1 cellular context compared by ENCODE assay signal in the genomic region with DNA sequence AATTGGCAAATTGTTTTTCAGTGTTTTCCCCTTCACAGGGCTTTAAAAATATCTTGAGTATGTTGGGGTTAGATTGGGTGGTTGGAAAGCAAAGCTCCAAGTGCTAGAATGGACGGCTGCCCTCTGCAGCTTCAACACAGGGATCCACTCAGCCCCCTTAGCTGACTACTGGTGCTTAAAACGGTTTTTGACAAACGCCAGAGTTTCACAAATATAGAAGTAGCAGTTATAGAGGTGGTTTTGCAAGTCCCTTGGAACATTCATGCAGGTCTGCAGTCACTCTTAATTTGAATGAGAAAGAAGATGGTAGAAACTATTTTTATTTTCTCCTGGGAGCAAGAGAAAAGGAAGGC.
TF ChIP-seq lines count a peak whose summit lies in the region.

No MANE protein-coding gene starts in this region.

TF ChIP-seq in WTC11, 78 proteins besides CTCF, POLR2A, EP300 and RAD21 (continued from another document):
- TF ChIP-seq, protein P1, sequence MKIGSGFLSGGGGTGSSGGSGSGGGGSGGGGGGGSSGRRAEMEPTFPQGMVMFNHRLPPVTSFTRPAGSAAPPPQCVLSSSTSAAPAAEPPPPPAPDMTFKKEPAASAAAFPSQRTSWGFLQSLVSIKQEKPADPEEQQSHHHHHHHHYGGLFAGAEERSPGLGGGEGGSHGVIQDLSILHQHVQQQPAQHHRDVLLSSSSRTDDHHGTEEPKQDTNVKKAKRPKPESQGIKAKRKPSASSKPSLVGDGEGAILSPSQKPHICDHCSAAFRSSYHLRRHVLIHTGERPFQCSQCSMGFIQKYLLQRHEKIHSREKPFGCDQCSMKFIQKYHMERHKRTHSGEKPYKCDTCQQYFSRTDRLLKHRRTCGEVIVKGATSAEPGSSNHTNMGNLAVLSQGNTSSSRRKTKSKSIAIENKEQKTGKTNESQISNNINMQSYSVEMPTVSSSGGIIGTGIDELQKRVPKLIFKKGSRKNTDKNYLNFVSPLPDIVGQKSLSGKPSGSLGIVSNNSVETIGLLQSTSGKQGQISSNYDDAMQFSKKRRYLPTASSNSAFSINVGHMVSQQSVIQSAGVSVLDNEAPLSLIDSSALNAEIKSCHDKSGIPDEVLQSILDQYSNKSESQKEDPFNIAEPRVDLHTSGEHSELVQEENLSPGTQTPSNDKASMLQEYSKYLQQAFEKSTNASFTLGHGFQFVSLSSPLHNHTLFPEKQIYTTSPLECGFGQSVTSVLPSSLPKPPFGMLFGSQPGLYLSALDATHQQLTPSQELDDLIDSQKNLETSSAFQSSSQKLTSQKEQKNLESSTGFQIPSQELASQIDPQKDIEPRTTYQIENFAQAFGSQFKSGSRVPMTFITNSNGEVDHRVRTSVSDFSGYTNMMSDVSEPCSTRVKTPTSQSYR (CRISPR knock-in tag; IDR thresholded peaks at IDR 0.05), result no peak
- TF ChIP-seq, protein P2, sequence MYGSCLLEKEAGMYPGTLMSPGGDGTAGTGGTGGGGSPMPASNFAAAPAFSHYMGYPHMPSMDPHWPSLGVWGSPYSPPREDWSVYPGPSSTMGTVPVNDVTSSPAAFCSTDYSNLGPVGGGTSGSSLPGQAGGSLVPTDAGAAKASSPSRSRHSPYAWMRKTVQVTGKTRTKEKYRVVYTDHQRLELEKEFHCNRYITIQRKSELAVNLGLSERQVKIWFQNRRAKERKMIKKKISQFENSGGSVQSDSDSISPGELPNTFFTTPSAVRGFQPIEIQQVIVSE (CRISPR knock-in tag; IDR thresholded peaks at IDR 0.05; ENCODE audit: borderline replicate concordance), result no peak
- TF ChIP-seq GRHL2 (CRISPR knock-in tag; IDR thresholded peaks at IDR 0.05; ENCODE audit: insufficient replicate concordance, severe bottlenecking) (no peak), CBFB (CRISPR knock-in tag; IDR thresholded peaks at IDR 0.05; ENCODE audit: low read depth) (no peak), NR1H2 (CRISPR knock-in tag; IDR thresholded peaks at IDR 0.05) (no peak), NFYB (CRISPR knock-in tag; conservative IDR thresholded peaks at IDR 0.05; ENCODE audit: low read depth) (no peak), ZNF232 (CRISPR knock-in tag; IDR thresholded peaks at IDR 0.05) (no peak), ZNF138 (CRISPR knock-in tag; conservative IDR thresholded peaks at IDR 0.05) (no peak)
- TF ChIP-seq, protein P3, sequence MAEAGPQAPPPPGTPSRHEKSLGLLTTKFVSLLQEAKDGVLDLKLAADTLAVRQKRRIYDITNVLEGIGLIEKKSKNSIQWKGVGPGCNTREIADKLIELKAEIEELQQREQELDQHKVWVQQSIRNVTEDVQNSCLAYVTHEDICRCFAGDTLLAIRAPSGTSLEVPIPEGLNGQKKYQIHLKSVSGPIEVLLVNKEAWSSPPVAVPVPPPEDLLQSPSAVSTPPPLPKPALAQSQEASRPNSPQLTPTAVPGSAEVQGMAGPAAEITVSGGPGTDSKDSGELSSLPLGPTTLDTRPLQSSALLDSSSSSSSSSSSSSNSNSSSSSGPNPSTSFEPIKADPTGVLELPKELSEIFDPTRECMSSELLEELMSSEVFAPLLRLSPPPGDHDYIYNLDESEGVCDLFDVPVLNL (CRISPR knock-in tag; IDR thresholded peaks at IDR 0.05; ENCODE audit: borderline replicate concordance, low read depth), result no peak
- TF ChIP-seq, protein P4, sequence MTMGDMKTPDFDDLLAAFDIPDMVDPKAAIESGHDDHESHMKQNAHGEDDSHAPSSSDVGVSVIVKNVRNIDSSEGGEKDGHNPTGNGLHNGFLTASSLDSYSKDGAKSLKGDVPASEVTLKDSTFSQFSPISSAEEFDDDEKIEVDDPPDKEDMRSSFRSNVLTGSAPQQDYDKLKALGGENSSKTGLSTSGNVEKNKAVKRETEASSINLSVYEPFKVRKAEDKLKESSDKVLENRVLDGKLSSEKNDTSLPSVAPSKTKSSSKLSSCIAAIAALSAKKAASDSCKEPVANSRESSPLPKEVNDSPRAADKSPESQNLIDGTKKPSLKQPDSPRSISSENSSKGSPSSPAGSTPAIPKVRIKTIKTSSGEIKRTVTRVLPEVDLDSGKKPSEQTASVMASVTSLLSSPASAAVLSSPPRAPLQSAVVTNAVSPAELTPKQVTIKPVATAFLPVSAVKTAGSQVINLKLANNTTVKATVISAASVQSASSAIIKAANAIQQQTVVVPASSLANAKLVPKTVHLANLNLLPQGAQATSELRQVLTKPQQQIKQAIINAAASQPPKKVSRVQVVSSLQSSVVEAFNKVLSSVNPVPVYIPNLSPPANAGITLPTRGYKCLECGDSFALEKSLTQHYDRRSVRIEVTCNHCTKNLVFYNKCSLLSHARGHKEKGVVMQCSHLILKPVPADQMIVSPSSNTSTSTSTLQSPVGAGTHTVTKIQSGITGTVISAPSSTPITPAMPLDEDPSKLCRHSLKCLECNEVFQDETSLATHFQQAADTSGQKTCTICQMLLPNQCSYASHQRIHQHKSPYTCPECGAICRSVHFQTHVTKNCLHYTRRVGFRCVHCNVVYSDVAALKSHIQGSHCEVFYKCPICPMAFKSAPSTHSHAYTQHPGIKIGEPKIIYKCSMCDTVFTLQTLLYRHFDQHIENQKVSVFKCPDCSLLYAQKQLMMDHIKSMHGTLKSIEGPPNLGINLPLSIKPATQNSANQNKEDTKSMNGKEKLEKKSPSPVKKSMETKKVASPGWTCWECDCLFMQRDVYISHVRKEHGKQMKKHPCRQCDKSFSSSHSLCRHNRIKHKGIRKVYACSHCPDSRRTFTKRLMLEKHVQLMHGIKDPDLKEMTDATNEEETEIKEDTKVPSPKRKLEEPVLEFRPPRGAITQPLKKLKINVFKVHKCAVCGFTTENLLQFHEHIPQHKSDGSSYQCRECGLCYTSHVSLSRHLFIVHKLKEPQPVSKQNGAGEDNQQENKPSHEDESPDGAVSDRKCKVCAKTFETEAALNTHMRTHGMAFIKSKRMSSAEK (CRISPR knock-in tag; IDR thresholded peaks at IDR 0.05; ENCODE audit: borderline replicate concordance), result no peak
TF ChIP-seq in WTC11: peak in this region for 0.
